8 cellular contexts compared by ENCODE assay signal in the genomic region with DNA sequence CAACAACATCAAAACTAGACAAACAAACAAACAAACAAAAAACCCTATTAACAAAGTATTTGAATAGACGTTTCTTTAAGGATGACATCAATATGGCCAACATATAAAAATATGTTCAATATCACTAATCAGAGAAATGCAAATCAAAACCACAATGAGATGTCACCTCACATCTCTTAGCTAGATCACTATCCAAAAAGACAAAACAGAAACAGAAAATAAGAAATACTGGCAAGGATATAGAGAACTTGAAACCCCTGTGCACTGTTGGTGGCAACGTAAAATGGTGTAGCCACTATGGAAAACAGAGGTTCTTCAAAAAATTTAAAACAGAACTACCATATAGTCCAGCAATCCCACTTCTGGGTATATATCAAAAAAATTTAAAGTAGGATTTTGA.
DNase-seq lines count a peak whose midpoint lies in the region; ATAC-seq lines count a peak whose summit lies in the region.
"Not testable (repeated sequence)": the region's sequence is repeated elsewhere in the genome, so short reads cannot be mapped to it uniquely, and the experiment has no call there.

No MANE protein-coding gene starts in this region.

- H3K27me3 Mint-ChIP-seq in IgD-negative memory B cell, memory B cell: not testable (repeated sequence)

- H3K27ac Mint-ChIP-seq in IgD-negative memory B cell = peak overlapping the region in 2 of 3 donors; percentile 11 to 21
- peak overlapping the region; percentile 19 for H3K27ac Mint-ChIP-seq in memory B cell

- H3K4me3 Mint-ChIP-seq in IgD-negative memory B cell = peak overlapping the region in 2 of 4 donors; percentile 8 to 33
- not testable (repeated sequence) for H3K4me3 Mint-ChIP-seq in memory B cell

- H3K9me3 Mint-ChIP-seq in IgD-negative memory B cell, memory B cell: not testable (repeated sequence)

- H3K4me1 Mint-ChIP-seq in IgD-negative memory B cell (peaks cover 9 to 24% (median 18%) of the 10 kb centered on the region in 3 donors), memory B cell (peaks cover 13% of the 10 kb centered on the region)

- ATAC-seq in GM18517 (IDR thresholded peaks at IDR 0.05; ENCODE audit: unreplicated experiment) (peak; percentile 64), GM19043 (IDR thresholded peaks at IDR 0.05; ENCODE audit: low read depth, unreplicated experiment) (peak; percentile 78), GM21381 (IDR thresholded peaks at IDR 0.05; ENCODE audit: unreplicated experiment) (peak; percentile 91), GM21723 (IDR thresholded peaks at IDR 0.05; ENCODE audit: unreplicated experiment) (peak; percentile 65), HG02885 (IDR thresholded peaks at IDR 0.05; ENCODE audit: poor library complexity, unreplicated experiment) (peak; percentile 63), HG03280 (IDR thresholded peaks at IDR 0.05; ENCODE audit: unreplicated experiment) (peak; percentile 65), memory B cell (ENCODE audit: low read depth) (peak; percentile 90)

- not testable (repeated sequence) for H3K36me3 Mint-ChIP-seq in IgD-negative memory B cell, memory B cell

- peak in 1 of 2 donors; percentile 31 for DNase-seq in memory B cell (ENCODE audit: low spot score in 2 of 2)
